Comparison of ENCODE assay signal across 22 cellular contexts in genomic region chr2:236675051-236675450, GRCh38.
DNase-seq lines count a peak whose midpoint lies in the region; ATAC-seq, FAIRE-seq and TF ChIP-seq lines count a peak whose summit lies in the region.
"Had no signal": no experiment of that assay in that cellular context is flagged by ENCODE, and none has a peak within 500 bp of the region (broad histone marks: within the 10 kb centered on the region; RNA-seq: fewer than 3 reads in every experiment).

No MANE protein-coding gene starts in this region.

- no peaks in the 10 kb centered on the region for H4K20me1 ChIP-seq in BLaER1 treated with 17β-estradiol and CSF1 and Interleukin-3, amounts not matched to agents 10 nM and 100 nM
- no peaks in the 10 kb centered on the region for H4K20me1 ChIP-seq in PC-3 (ENCODE audit: low read length)

- H3F3A ChIP-seq in PC-3 (ENCODE audit: low read length, unreplicated experiment): no peaks in the 10 kb centered on the region

- H3K27ac ChIP-seq in BLaER1 treated with 17β-estradiol and CSF1 and Interleukin-3, amounts not matched to agents 10 nM and 100 nM: no peak overlapping the region
- no peak overlapping the region for H3K27ac ChIP-seq in PC-3 (ENCODE audit: low read length)

- H3K79me2 ChIP-seq in PC-3 (ENCODE audit: low read length): no peaks in the 10 kb centered on the region

- POLR2A ChIA-PET in PC-3 (lab: Charles Lee; ENCODE audit: unreplicated experiment): no interaction called here

- intact Hi-C loops in PC-3 (cut with micrococcal nuclease): no loop called here

- no peaks in the 10 kb centered on the region for H3K36me3 ChIP-seq in BLaER1 treated with 17β-estradiol and CSF1 and Interleukin-3, amounts not matched to agents 10 nM and 100 nM
- H3K36me3 ChIP-seq in PC-3 (ENCODE audit: low read depth, low read length): no peaks in the 10 kb centered on the region

- ATAC-seq in omental fat pad (ENCODE audit: low FRiP score): peak; percentile 35
- no peak for ATAC-seq in PC-3
- ATAC-seq: effector memory CD8-positive, alpha-beta T cell; naive thymus-derived CD8-positive, alpha-beta T cell had no signal

- no peak overlapping the region for H3K4me3 ChIP-seq in BLaER1 treated with 17β-estradiol and CSF1 and Interleukin-3, amounts not matched to agents 10 nM and 100 nM
- H3K4me3 ChIP-seq in epithelial cell of esophagus (ENCODE audit: low read length): no peak overlapping the region
- no peak overlapping the region for H3K4me3 ChIP-seq in PC-3 (ENCODE audit: low read length)

- DNase-seq in RCC 7860 (ENCODE audit: low spot score) (peak; percentile 56), epithelial cell of esophagus (ENCODE audit: low read depth) (peak; percentile 82), omental fat pad (ENCODE audit: low spot score) (no peak), activated gamma-delta T cell treated with Interleukin-2 at 50 U/mL for 16 hours (no peak), PC-3 (no peak), HT-29 (ENCODE audit: low spot score) (no peak), cortex of kidney (lab: John Stamatoyannopoulos, UW) (no peak)
- DNase-seq: CD8-positive, alpha-beta memory T cell; effector memory CD8-positive, alpha-beta T cell; hippocampal formation; KBM-7; naive thymus-derived CD8-positive, alpha-beta T cell; NCI-H2029 treated with DMSO at 0.1 percent for 48 hours; NCI-H446 treated with DMSO at 0.1 percent for 48 hours; NK-92 treated with Interleukin-12 subunit alpha and Interleukin-12 subunit beta, amount 100 ng/mL, for 24 hours; posterior cingulate gyrus; RPMI8226; small intestine; stimulated activated CD4-positive, alpha-beta T cell treated with anti-CD3 and anti-CD28 coated beads, Interleukin-4, amount 100 ng/mL, for 4 hours had no signal

- no peak overlapping the region for H2AFZ ChIP-seq in PC-3 (ENCODE audit: low read length)

- H3K9ac ChIP-seq in BLaER1 treated with 17β-estradiol and CSF1 and Interleukin-3, amounts not matched to agents 10 nM and 100 nM: no peak overlapping the region
- no peak overlapping the region for H3K9ac ChIP-seq in PC-3 (ENCODE audit: low read length)

- no peaks in the 10 kb centered on the region for H3K9me2 ChIP-seq in PC-3 (replicated peaks; ENCODE audit: low read length)

- FAIRE-seq in RCC 7860 (lab: Jason Lieb, UNC): no peak
- FAIRE-seq: islet of Langerhans, small intestine, TTC549 had no signal

- BruUV-seq in PC-3 (replicated peaks; lab: Mats Ljungman, UMichigan): no TSS peak

- peak overlapping the region in 10 of 11 experiments; percentile 37 to 62 (median 43); a peak in 17 of 22 replicates for H3K4me2 ChIP-seq in BLaER1 treated with 17β-estradiol and CSF1 and Interleukin-3, amounts not matched to agents 10 nM and 100 nM
- H3K4me2 ChIP-seq in PC-3 (ENCODE audit: low read length): no peak overlapping the region

- CTCF ChIA-PET in PC-3 (lab: Charles Lee): no interaction called here

- peaks cover 17 to 46% (median 33%) of the 10 kb centered on the region in 10 experiments for H3K4me1 ChIP-seq in BLaER1 treated with 17β-estradiol and CSF1 and Interleukin-3, amounts not matched to agents 10 nM and 100 nM
- peaks cover 7% of the 10 kb centered on the region for H3K4me1 ChIP-seq in PC-3 (ENCODE audit: insufficient read depth, low read length)

- TF ChIP-seq CTCF in epithelial cell of esophagus (IDR thresholded peaks at IDR 0.05; ENCODE audit: insufficient read depth, low read depth, low read length, missing control alignments) (no peak), omental fat pad (IDR thresholded peaks at IDR 0.05) (no peak), PC-3 (conservative IDR thresholded peaks at IDR 0.05; ENCODE audit: low read depth, low read length) (no peak)

- no peaks in the 10 kb centered on the region for H3K27me3 ChIP-seq in BLaER1 treated with 17β-estradiol and CSF1 and Interleukin-3, amounts not matched to agents 10 nM and 100 nM
- no peaks in the 10 kb centered on the region for H3K27me3 ChIP-seq in PC-3 (ENCODE audit: low read length)

- peaks cover 0 to 15% (median 8%) of the 10 kb centered on the region in 11 experiments; a peak in 8 of 22 replicates for H3K9me3 ChIP-seq in BLaER1 treated with 17β-estradiol and CSF1 and Interleukin-3, amounts not matched to agents 10 nM and 100 nM (replicated peaks in 1 of 11)
- no peaks in the 10 kb centered on the region for H3K9me3 ChIP-seq in PC-3 (ENCODE audit: low read length)

Comparison
In these comparisons a context has a peak if more than half of its experiments do, and no peak if none do; other contexts are left out.
1. DNase-seq: peak in RCC 7860 (single experiment) and epithelial cell of esophagus (single experiment); none in omental fat pad (single experiment), activated gamma-delta T cell treated with Interleukin-2 at 50 U/mL for 16 hours (single experiment), PC-3 (single experiment), HT-29 (single experiment) and cortex of kidney (single experiment).